In genomic region chr1:2043886-2044285, GRCh38 we compare ENCODE assay signal across 23 cellular contexts. TPM values are rescaled to one million over a fixed set of nuclear protein-coding genes. Genes with fewer than 3 reads are reported as not detected.
DNase-seq lines count a peak whose midpoint lies in the region; ATAC-seq and TF ChIP-seq lines count a peak whose summit lies in the region.
"Had no signal": no experiment of that assay in that cellular context is flagged by ENCODE, and none has a peak within 500 bp of the region (broad histone marks: within the 10 kb centered on the region; RNA-seq: fewer than 3 reads in every experiment).

No MANE protein-coding gene starts in this region.

- peaks cover 21% of the 10 kb centered on the region for H3K27me3 ChIP-seq in BLaER1
- no peaks in the 10 kb centered on the region for H3K27me3 ChIP-seq in CD8-positive, alpha-beta T cell (ENCODE audit: insufficient read depth, low read length)
- H3K27me3 ChIP-seq: uterus had no signal

- peaks cover 13% of the 10 kb centered on the region for H3K4me1 Mint-ChIP-seq in CD8-positive, alpha-beta T cell (ENCODE audit: low read depth)
- H3K4me1 Mint-ChIP-seq in activated naive CD8-positive, alpha-beta T cell treated with anti-CD3 and anti-CD28 coated beads for 36 hours, result peaks cover 8% of the 10 kb centered on the region
- peaks cover 14 to 25% (median 16%) of the 10 kb centered on the region in 3 donors for H3K4me1 Mint-ChIP-seq in naive B cell

- no peaks in the 10 kb centered on the region for H3K27me3 Mint-ChIP-seq in CD8-positive, alpha-beta T cell (ENCODE audit: low read depth)
- peaks cover 15% of the 10 kb centered on the region for H3K27me3 Mint-ChIP-seq in activated naive CD8-positive, alpha-beta T cell treated with anti-CD3 and anti-CD28 coated beads for 36 hours
- H3K27me3 Mint-ChIP-seq in naive B cell, result peaks cover 9 to 51% (median 27%) of the 10 kb centered on the region in 3 donors

- CTCF ChIA-PET in CD8-positive, alpha-beta T cell (lab: Charles Lee), result interaction anchor here (1.1 to 3.8 kb wide), 18 partner anchors 9 to 119 kb away, joined by 3 to 44 read pairs (median 4); no protein-coding TSS in a partner anchor

- H3K36me3 ChIP-seq in BLaER1, result no peaks in the 10 kb centered on the region
- no peaks in the 10 kb centered on the region for H3K36me3 ChIP-seq in CD8-positive, alpha-beta T cell (ENCODE audit: insufficient read depth, low read length)
- H3K36me3 ChIP-seq: breast epithelium, uterus had no signal

- H3K27ac ChIP-seq in BLaER1, result peak overlapping the region; percentile 35; the same call in 1 of the 2 replicates
- no peak overlapping the region for H3K27ac ChIP-seq in CD8-positive, alpha-beta T cell (ENCODE audit: low read depth, low read length)
- H3K27ac ChIP-seq: breast epithelium, uterus had no signal

- no peak overlapping the region for H3K9ac ChIP-seq in BLaER1

- H4K20me1 ChIP-seq in BLaER1, result no peaks in the 10 kb centered on the region

- intact Hi-C loops in CD8-positive, alpha-beta T cell (cut with DNase I, micrococcal nuclease), result loop anchor here (1.0 kb wide), 3 partner anchors 25 to 100 kb away; partner anchors contain the start of gene GABRD (in 1 of the 2)

- peak overlapping the region; percentile 90 for H3K4me2 ChIP-seq in BLaER1

- POLR2A ChIA-PET in CD8-positive, alpha-beta T cell (lab: Charles Lee), result no interaction called here

- no peak for TF ChIP-seq CTCF in CD8-positive, alpha-beta T cell (IDR thresholded peaks at IDR 0.05)

- peaks cover 84% of the 10 kb centered on the region for H3K4me1 ChIP-seq in BLaER1
- peaks cover 11% of the 10 kb centered on the region for H3K4me1 ChIP-seq in CD8-positive, alpha-beta T cell (ENCODE audit: insufficient read depth, low read length)

- peak overlapping the region; percentile 32 for H3K4me3 Mint-ChIP-seq in CD8-positive, alpha-beta T cell
- peak overlapping the region; percentile 60 for H3K4me3 Mint-ChIP-seq in activated naive CD8-positive, alpha-beta T cell treated with anti-CD3 and anti-CD28 coated beads for 36 hours
- peak overlapping the region in 5 of 8 donors; percentile 55 to 86 (median 69) for H3K4me3 Mint-ChIP-seq in naive B cell

- no peak for ATAC-seq in CD8-positive, alpha-beta T cell
- ATAC-seq in naive B cell (ENCODE audit: low read depth in 2 of 2) (no peak), GM21717 (IDR thresholded peaks at IDR 0.05; ENCODE audit: unreplicated experiment) (no peak)

- H3K9me3 ChIP-seq in BLaER1, result 0 out of 2 replicates have a peak, but pooled peaks cover 8% of the 10 kb centered on the region
- H3K9me3 ChIP-seq in CD8-positive, alpha-beta T cell (ENCODE audit: low read length), result no peaks in the 10 kb centered on the region
- H3K9me3 ChIP-seq: breast epithelium, uterus had no signal

- DNase-seq in CD8-positive, alpha-beta T cell, result no peak
- no peak for DNase-seq in activated naive CD8-positive, alpha-beta T cell treated with anti-CD3 and anti-CD28 coated beads for 36 hours
- DNase-seq in naive B cell (no peak), mesenteric fat pad (ENCODE audit: low spot score) (no peak), COLO829 (ENCODE audit: low spot score) (no peak)
- DNase-seq: activated CD4-positive, alpha-beta T cell treated with anti-CD3 and anti-CD28 coated beads for 48 hours; erythroblast; GDM1; Karpas-422; NCI-H1092 treated with DMSO at 0.1 percent for 48 hours; NCI-H69; SHP77 treated with DMSO at 0.1 percent for 48 hours; T-helper 9 cell; uterus had no signal

- H3K4me3 ChIP-seq in BLaER1, result no peak overlapping the region
- no peak overlapping the region for H3K4me3 ChIP-seq in CD8-positive, alpha-beta T cell (ENCODE audit: low read depth, low read length)
- H3K4me3 ChIP-seq: GM12878, uterus had no signal

- no peaks in the 10 kb centered on the region for H3K36me3 Mint-ChIP-seq in CD8-positive, alpha-beta T cell
- H3K36me3 Mint-ChIP-seq in activated naive CD8-positive, alpha-beta T cell treated with anti-CD3 and anti-CD28 coated beads for 36 hours, result no peaks in the 10 kb centered on the region
- no peaks in the 10 kb centered on the region for H3K36me3 Mint-ChIP-seq in naive B cell

- no peaks in the 10 kb centered on the region for H3K9me3 Mint-ChIP-seq in CD8-positive, alpha-beta T cell
- H3K9me3 Mint-ChIP-seq in activated naive CD8-positive, alpha-beta T cell treated with anti-CD3 and anti-CD28 coated beads for 36 hours, result no peaks in the 10 kb centered on the region
- no peaks in the 10 kb centered on the region for H3K9me3 Mint-ChIP-seq in naive B cell

- no peak overlapping the region for H3K27ac Mint-ChIP-seq in CD8-positive, alpha-beta T cell
- H3K27ac Mint-ChIP-seq in activated naive CD8-positive, alpha-beta T cell treated with anti-CD3 and anti-CD28 coated beads for 36 hours, result no peak overlapping the region
- peak overlapping the region in 1 of 6 donors; percentile 57 for H3K27ac Mint-ChIP-seq in naive B cell

RNA-seq across cellular contexts. Expression of gene PRKCZ, which starts 6.3 kb away (rescaled TPM):
- 10 to 100 TPM; 17.1 to 19.6 TPM for total RNA-seq in CD8-positive, alpha-beta T cell
- total RNA-seq in activated naive CD8-positive, alpha-beta T cell treated with anti-CD3 and anti-CD28 coated beads for 36 hours, result 10 to 100 TPM; 11.1 to 13.0 TPM
- 10 to 100 TPM in 2 of 6 donors, 1 to 10 TPM in 4; 5.7 to 12.4 (median 9.3) TPM for polyA plus RNA-seq in naive B cell (ENCODE audit: low read depth in 6 of 6)
- 1.4 TPM for total RNA-seq in mesenteric fat pad

RNA-seq across cellular contexts. Expression of gene GABRD, which starts 24.7 kb away (rescaled TPM):
- total RNA-seq in CD8-positive, alpha-beta T cell, result under 1 TPM; 0.19 to 0.25 TPM
- not detected for total RNA-seq in activated naive CD8-positive, alpha-beta T cell treated with anti-CD3 and anti-CD28 coated beads for 36 hours
- polyA plus RNA-seq in naive B cell (ENCODE audit: low read depth in 6 of 6), result not detected
- not detected for total RNA-seq in mesenteric fat pad
- total RNA-seq: breast epithelium, GM12878, mononuclear cell, OCI-LY7, osteocyte, sciatic nerve had no signal
- polyA plus RNA-seq: GM12878 had no signal

RNA-seq across cellular contexts. Expression of gene CFAP74, which starts 40.3 kb away (rescaled TPM):
- total RNA-seq in CD8-positive, alpha-beta T cell, result not detected
- under 1 TPM; 0.31 to 0.46 TPM for total RNA-seq in activated naive CD8-positive, alpha-beta T cell treated with anti-CD3 and anti-CD28 coated beads for 36 hours
- polyA plus RNA-seq in naive B cell (ENCODE audit: low read depth in 6 of 6), result not detected
- not detected for total RNA-seq in mesenteric fat pad
- total RNA-seq: dermis microvascular lymphatic vessel endothelial cell, GM12878, OCI-LY7, osteocyte had no signal
